Comparison of ENCODE assay signal across 9 cellular contexts in the genomic region with DNA sequence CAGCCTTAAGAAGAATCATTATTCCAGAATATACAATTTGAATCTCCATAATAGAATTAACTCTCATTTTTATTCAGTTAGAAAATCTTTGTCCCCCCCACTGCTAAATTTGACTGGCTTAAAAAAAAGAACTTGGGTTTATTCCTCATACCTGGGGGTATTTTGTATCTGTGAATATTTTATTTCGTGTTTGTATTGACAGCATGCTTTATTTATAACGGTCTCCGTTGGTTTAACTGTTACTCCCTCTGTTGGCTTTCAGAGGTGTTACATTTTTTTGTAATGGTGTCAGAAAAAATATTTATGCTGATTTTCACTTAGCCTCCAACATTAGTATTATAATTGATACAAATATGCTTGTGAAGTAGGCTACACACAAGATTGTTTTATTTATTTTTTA.
DNase-seq lines count a peak whose midpoint lies in the region; ATAC-seq, FAIRE-seq and TF ChIP-seq lines count a peak whose summit lies in the region.
"Had no signal": no experiment of that assay in that cellular context is flagged by ENCODE, and none has a peak within 500 bp of the region (broad histone marks: within the 10 kb centered on the region; RNA-seq: fewer than 3 reads in every experiment).

No MANE protein-coding gene starts in this region.

- no peaks in the 10 kb centered on the region for H3K27me3 Mint-ChIP-seq in central memory CD8-positive, alpha-beta T cell
- no peaks in the 10 kb centered on the region for H3K27me3 Mint-ChIP-seq in neural crest cell (ENCODE audit: low read depth)

- peak; percentile 21; the same call in 1 of the 2 replicates for TF ChIP-seq CTCF in LNCaP clone FGC (IDR thresholded peaks at IDR 0.05; ENCODE audit: control insufficient read depth, extremely low read depth, insufficient read depth)
- TF ChIP-seq CTCF in neural crest cell (conservative IDR thresholded peaks at IDR 0.05) = peak; percentile 61

- FAIRE-seq in G401.6 (lab: Jason Lieb, UNC) = peak; percentile 80
- FAIRE-seq: pancreas had no signal

- H3K9me3 Mint-ChIP-seq in central memory CD8-positive, alpha-beta T cell = no peaks in the 10 kb centered on the region
- no peaks in the 10 kb centered on the region for H3K9me3 Mint-ChIP-seq in neural crest cell

- H3K27ac Mint-ChIP-seq in central memory CD8-positive, alpha-beta T cell (ENCODE audit: low read depth) = no peak overlapping the region
- H3K27ac Mint-ChIP-seq in neural crest cell (ENCODE audit: unreplicated experiment) = no peak overlapping the region

- DNase-seq in LNCaP clone FGC (ENCODE audit: low read depth) (no peak), neural crest cell (ENCODE audit: low read depth, low spot score) (no peak), NCI-H2081 treated with DMSO at 0.1 percent for 48 hours (lab: John Stamatoyannopoulos, UW) (no peak), NCI-H82 treated with DMSO at 0.1 percent for 48 hours (lab: John Stamatoyannopoulos, UW; ENCODE audit: unreplicated experiment) (no peak)
- no peak for DNase-seq in central memory CD8-positive, alpha-beta T cell (ENCODE audit: low spot score in 2 of 2)
- DNase-seq: pancreas had no signal

- peak; percentile 40 for ATAC-seq in central memory CD8-positive, alpha-beta T cell (replicated peaks; ENCODE audit: extremely low read depth, poor library complexity, severe bottlenecking)
- ATAC-seq in HG03571 (IDR thresholded peaks at IDR 0.05; ENCODE audit: unreplicated experiment) (no peak), HG03378 (IDR thresholded peaks at IDR 0.05; ENCODE audit: unreplicated experiment) (no peak)

- H3K4me3 Mint-ChIP-seq in central memory CD8-positive, alpha-beta T cell = no peak overlapping the region
- H3K4me3 Mint-ChIP-seq in neural crest cell = no peak overlapping the region

- peaks cover 23% of the 10 kb centered on the region for H3K36me3 Mint-ChIP-seq in central memory CD8-positive, alpha-beta T cell (ENCODE audit: insufficient read depth)
- H3K36me3 Mint-ChIP-seq in neural crest cell (ENCODE audit: low read depth) = peaks cover 2% of the 10 kb centered on the region

- no peak overlapping the region for H3K4me3 ChIP-seq in LNCaP clone FGC (ENCODE audit: low read depth, low read length)
- H3K4me3 ChIP-seq: pancreas had no signal

- peaks cover 63% of the 10 kb centered on the region for H3K4me1 Mint-ChIP-seq in central memory CD8-positive, alpha-beta T cell
- H3K4me1 Mint-ChIP-seq in neural crest cell = no peaks in the 10 kb centered on the region
